ENCODE assay signal across 11 cellular contexts in genomic region chr2:205704101-205704741, GRCh38. TPM values are rescaled to one million over a fixed set of nuclear protein-coding genes. Genes with fewer than 3 reads are reported as not detected.
DNase-seq lines count a peak whose midpoint lies in the region; ATAC-seq and TF ChIP-seq lines count a peak whose summit lies in the region.
"Had no signal": no experiment of that assay in that cellular context is flagged by ENCODE, and none has a peak within 500 bp of the region (broad histone marks: within the 10 kb centered on the region; RNA-seq: fewer than 3 reads in every experiment).

No MANE protein-coding gene starts in this region.

- no peak overlapping the region for H3K4me3 Mint-ChIP-seq in activated CD4-positive, alpha-beta T cell treated with anti-CD3 and anti-CD28 coated beads, Interleukin-2, amount 10 ng/mL, durations not matched to agents 24 days and 14 days
- no peak overlapping the region for H3K4me3 Mint-ChIP-seq in endodermal cell
- no peak overlapping the region for H3K4me3 Mint-ChIP-seq in activated naive CD4-positive, alpha-beta T cell treated with anti-CD3 and anti-CD28 coated beads, Interleukin-2, amount 10 ng/mL, durations not matched to agents 7 days and 5 days
- H3K4me3 Mint-ChIP-seq in activated T-cell treated with anti-CD3 and anti-CD28 coated beads, Interleukin-2, amount 50 U/mL, for 72 hours, result no peak overlapping the region

- H3K27me3 ChIP-seq in endodermal cell (ENCODE audit: control insufficient read depth, insufficient read depth, low read length, poor library complexity, severe bottlenecking) (no peaks in the 10 kb centered on the region), muscle layer of duodenum (ENCODE audit: low read depth, low read length) (no peaks in the 10 kb centered on the region), transverse colon (no peaks in the 10 kb centered on the region)

- TF ChIP-seq CTCF in endodermal cell (conservative IDR thresholded peaks at IDR 0.05) (no peak), transverse colon (IDR thresholded peaks at IDR 0.05) (no peak)

- H3K27ac Mint-ChIP-seq in activated CD4-positive, alpha-beta T cell treated with anti-CD3 and anti-CD28 coated beads, Interleukin-2, amount 10 ng/mL, durations not matched to agents 24 days and 14 days, result peak overlapping the region; percentile 72
- no peak overlapping the region for H3K27ac Mint-ChIP-seq in endodermal cell
- no peak overlapping the region for H3K27ac Mint-ChIP-seq in activated naive CD4-positive, alpha-beta T cell treated with anti-CD3 and anti-CD28 coated beads, Interleukin-2, amount 10 ng/mL, durations not matched to agents 7 days and 5 days
- no peak overlapping the region for H3K27ac Mint-ChIP-seq in activated T-cell treated with anti-CD3 and anti-CD28 coated beads, Interleukin-2, amount 50 U/mL, for 72 hours

- ATAC-seq in activated T-cell treated with anti-CD3 and anti-CD28 coated beads, Interleukin-2, amount 50 U/mL, for 72 hours (replicated peaks in 1 of 2), result no peak

- H3K9me3 Mint-ChIP-seq in activated CD4-positive, alpha-beta T cell treated with anti-CD3 and anti-CD28 coated beads, Interleukin-2, amount 10 ng/mL, durations not matched to agents 24 days and 14 days, result peaks cover 3% of the 10 kb centered on the region
- H3K9me3 Mint-ChIP-seq in endodermal cell, result no peaks in the 10 kb centered on the region
- no peaks in the 10 kb centered on the region for H3K9me3 Mint-ChIP-seq in activated naive CD4-positive, alpha-beta T cell treated with anti-CD3 and anti-CD28 coated beads, Interleukin-2, amount 10 ng/mL, durations not matched to agents 7 days and 5 days
- H3K9me3 Mint-ChIP-seq in activated T-cell treated with anti-CD3 and anti-CD28 coated beads, Interleukin-2, amount 50 U/mL, for 72 hours, result no peaks in the 10 kb centered on the region

- peaks cover 59% of the 10 kb centered on the region for H3K4me1 Mint-ChIP-seq in activated CD4-positive, alpha-beta T cell treated with anti-CD3 and anti-CD28 coated beads, Interleukin-2, amount 10 ng/mL, durations not matched to agents 24 days and 14 days
- H3K4me1 Mint-ChIP-seq in endodermal cell, result peaks cover 61% of the 10 kb centered on the region
- H3K4me1 Mint-ChIP-seq in activated naive CD4-positive, alpha-beta T cell treated with anti-CD3 and anti-CD28 coated beads, Interleukin-2, amount 10 ng/mL, durations not matched to agents 7 days and 5 days, result peaks cover 34% of the 10 kb centered on the region
- peaks cover 34% of the 10 kb centered on the region for H3K4me1 Mint-ChIP-seq in activated T-cell treated with anti-CD3 and anti-CD28 coated beads, Interleukin-2, amount 50 U/mL, for 72 hours (ENCODE audit: low read depth)

- intact Hi-C loops in activated CD4-positive, alpha-beta T cell treated with anti-CD3 and anti-CD28 coated beads, Interleukin-2, amount 10 ng/mL, durations not matched to agents 24 days and 14 days (cut with micrococcal nuclease), result loop anchor here (10.0 kb wide), 1 partner anchor 1769 kb away; the partner anchor contains the start of gene ICOS
- intact Hi-C loops in transverse colon (cut with DNase I; ENCODE audit: low total_unique reads), result no loop called here

- in situ Hi-C loops in transverse colon (cut with MboI; ENCODE audit: low pct_ligation_motif_present in 1 of 4, low pct_unique_long_range_greater_than_20kb in 1 of 4, low sequenced_read_pairs in 3 of 4), result no loop called here

- peaks cover 50% of the 10 kb centered on the region for H3K36me3 ChIP-seq in endodermal cell (ENCODE audit: control insufficient read depth, insufficient read depth, low read length)
- H3K36me3 ChIP-seq in muscle layer of duodenum (ENCODE audit: control insufficient read depth in 1 of 2, insufficient read depth in 2 of 2, low read length in 2 of 2), result peaks cover 0 to 2% of the 10 kb centered on the region in 2 donors
- no peaks in the 10 kb centered on the region for H3K36me3 ChIP-seq in transverse colon

- H3K27ac ChIP-seq in endodermal cell (ENCODE audit: low read depth, low read length) (no peak overlapping the region), muscle layer of duodenum (ENCODE audit: low read length) (peak overlapping the region; percentile 90), transverse colon (peak overlapping the region; percentile 77 to 95 (median 87))

- no peak for TF ChIP-seq POLR2A in transverse colon (IDR thresholded peaks at IDR 0.05)

- DNase-seq in activated CD4-positive, alpha-beta T cell treated with anti-CD3 and anti-CD28 coated beads, Interleukin-2, amount 10 ng/mL, durations not matched to agents 24 days and 14 days, result no peak
- DNase-seq in activated CD4-positive, alpha-beta T cell treated with anti-CD3 and anti-CD28 coated beads for 4 hours, result no peak
- DNase-seq in endodermal cell (peak; percentile 54), transverse colon (peak; percentile 41), T-helper 1 cell (no peak)
- DNase-seq in activated naive CD4-positive, alpha-beta T cell treated with anti-CD3 and anti-CD28 coated beads, Interleukin-2, amount 10 ng/mL, durations not matched to agents 7 days and 5 days, result no peak
- no peak for DNase-seq in activated T-cell treated with anti-CD3 and anti-CD28 coated beads, Interleukin-2, amount 50 U/mL, for 72 hours
- DNase-seq: activated CD8-positive, alpha-beta memory T cell treated with anti-CD3 and anti-CD28 coated beads for 24 hours; Kasumi-1; stimulated activated naive CD4-positive, alpha-beta T cell had no signal

- WGBS in endodermal cell (ENCODE audit: insufficient coverage in 1 of 2, insufficient read length in 1 of 2), 2 experiments, result 88% methylated on average over 6 to 9 of the region's 9 CpGs
- 61 to 66% methylated on average over 3 to 9 of the region's 9 CpGs for WGBS in transverse colon (ENCODE audit: low coverage in 1 of 2), 2 donors

- CTCF ChIA-PET in activated naive CD4-positive, alpha-beta T cell treated with anti-CD3 and anti-CD28 coated beads, Interleukin-2, amount 10 ng/mL, durations not matched to agents 7 days and 5 days (lab: Charles Lee), result no interaction called here

- H3K4me3 ChIP-seq in endodermal cell (ENCODE audit: low read length), result no peak overlapping the region
- no peak overlapping the region for H3K4me3 ChIP-seq in muscle layer of duodenum (ENCODE audit: low read depth in 1 of 2, low read length in 2 of 2)
- no peak overlapping the region for H3K4me3 ChIP-seq in transverse colon

- no peaks in the 10 kb centered on the region for H3K27me3 Mint-ChIP-seq in activated CD4-positive, alpha-beta T cell treated with anti-CD3 and anti-CD28 coated beads, Interleukin-2, amount 10 ng/mL, durations not matched to agents 24 days and 14 days
- H3K27me3 Mint-ChIP-seq in endodermal cell (ENCODE audit: insufficient read depth), result no peaks in the 10 kb centered on the region
- H3K27me3 Mint-ChIP-seq in activated naive CD4-positive, alpha-beta T cell treated with anti-CD3 and anti-CD28 coated beads, Interleukin-2, amount 10 ng/mL, durations not matched to agents 7 days and 5 days, result no peaks in the 10 kb centered on the region
- no peaks in the 10 kb centered on the region for H3K27me3 Mint-ChIP-seq in activated T-cell treated with anti-CD3 and anti-CD28 coated beads, Interleukin-2, amount 50 U/mL, for 72 hours (ENCODE audit: low read depth)

- TF ChIP-seq EP300 in transverse colon (IDR thresholded peaks at IDR 0.05; ENCODE audit: low read depth), result no peak

- H3K4me1 ChIP-seq in endodermal cell (ENCODE audit: control insufficient read depth, insufficient read depth, low read length) (peaks cover 41% of the 10 kb centered on the region), muscle layer of duodenum (ENCODE audit: control insufficient read depth in 1 of 2, insufficient read depth in 2 of 2, low read length in 2 of 2) (peaks cover 57 to 80% of the 10 kb centered on the region in 2 donors), transverse colon (peaks cover 32 to 91% (median 66%) of the 10 kb centered on the region in 4 donors)

- H3K9me3 ChIP-seq in endodermal cell (ENCODE audit: control insufficient read depth, low read length) (no peaks in the 10 kb centered on the region), muscle layer of duodenum (ENCODE audit: control insufficient read depth in 1 of 2, low read length in 2 of 2) (no peaks in the 10 kb centered on the region), transverse colon (no peaks in the 10 kb centered on the region)

- H3K36me3 Mint-ChIP-seq in activated CD4-positive, alpha-beta T cell treated with anti-CD3 and anti-CD28 coated beads, Interleukin-2, amount 10 ng/mL, durations not matched to agents 24 days and 14 days (ENCODE audit: low read depth), result peaks cover 24% of the 10 kb centered on the region
- H3K36me3 Mint-ChIP-seq in endodermal cell (ENCODE audit: low read depth), result peaks cover 21% of the 10 kb centered on the region
- H3K36me3 Mint-ChIP-seq in activated naive CD4-positive, alpha-beta T cell treated with anti-CD3 and anti-CD28 coated beads, Interleukin-2, amount 10 ng/mL, durations not matched to agents 7 days and 5 days, result peaks cover 1% of the 10 kb centered on the region
- H3K36me3 Mint-ChIP-seq in activated T-cell treated with anti-CD3 and anti-CD28 coated beads, Interleukin-2, amount 50 U/mL, for 72 hours (ENCODE audit: insufficient read depth in 2 of 2), result no peaks in the 10 kb centered on the region

- H3K9ac ChIP-seq in endodermal cell (ENCODE audit: extremely low read depth, low read length, poor library complexity, severe bottlenecking), result no peak overlapping the region

RNA-seq across cellular contexts. Expression of gene NRP2, which starts 21.9 kb away (rescaled TPM):
- total RNA-seq in activated CD4-positive, alpha-beta T cell treated with anti-CD3 and anti-CD28 coated beads, Interleukin-2, amount 10 ng/mL, durations not matched to agents 24 days and 14 days, result 61.0 and 64.4 TPM in 2 replicates
- total RNA-seq in endodermal cell, result 10 to 100 TPM; 69.7 to 92.4 TPM
- polyA plus RNA-seq in endodermal cell (2013, experiment 1 of 2), result 79.4 TPM
- polyA plus RNA-seq in endodermal cell (2013, experiment 2 of 2), result 80.4 TPM
- 100 to 1,000 TPM in 1 of 4 donors, 10 to 100 TPM in 3; 35.1 to 146 (median 63.9) TPM for total RNA-seq in transverse colon
- total RNA-seq in activated T-cell treated with anti-CD3 and anti-CD28 coated beads, Interleukin-2, amount 50 U/mL, for 72 hours, result 1 to 10 TPM; 2.5 to 2.6 TPM

Comparison
In these comparisons a context has a peak if more than half of its experiments do, and no peak if none do; other contexts are left out.
1. DNase-seq: peak in endodermal cell (single experiment) and transverse colon (single experiment); none in activated CD4-positive, alpha-beta T cell treated with anti-CD3 and anti-CD28 coated beads, Interleukin-2, amount 10 ng/mL, durations not matched to agents 24 days and 14 days (single experiment), activated CD4-positive, alpha-beta T cell treated with anti-CD3 and anti-CD28 coated beads for 4 hours (0 of 2), activated naive CD4-positive, alpha-beta T cell treated with anti-CD3 and anti-CD28 coated beads, Interleukin-2, amount 10 ng/mL, durations not matched to agents 7 days and 5 days (single experiment), T-helper 1 cell (0 of 5) and activated T-cell treated with anti-CD3 and anti-CD28 coated beads, Interleukin-2, amount 50 U/mL, for 72 hours (0 of 2).
2. RNA of gene NRP2, which starts 21.9 kb away (total RNA-seq): 69.7 to 92.4 TPM in endodermal cell, 35.1 to 146 TPM in transverse colon and 61.0 to 64.4 TPM in activated CD4-positive, alpha-beta T cell treated with anti-CD3 and anti-CD28 coated beads, Interleukin-2, amount 10 ng/mL, durations not matched to agents 24 days and 14 days; 2.5 to 2.6 TPM in activated T-cell treated with anti-CD3 and anti-CD28 coated beads, Interleukin-2, amount 50 U/mL, for 72 hours; every median in the first group is over 10 times any median in the second.